ENCODE assay signal across 8 cellular contexts in the genomic region with DNA sequence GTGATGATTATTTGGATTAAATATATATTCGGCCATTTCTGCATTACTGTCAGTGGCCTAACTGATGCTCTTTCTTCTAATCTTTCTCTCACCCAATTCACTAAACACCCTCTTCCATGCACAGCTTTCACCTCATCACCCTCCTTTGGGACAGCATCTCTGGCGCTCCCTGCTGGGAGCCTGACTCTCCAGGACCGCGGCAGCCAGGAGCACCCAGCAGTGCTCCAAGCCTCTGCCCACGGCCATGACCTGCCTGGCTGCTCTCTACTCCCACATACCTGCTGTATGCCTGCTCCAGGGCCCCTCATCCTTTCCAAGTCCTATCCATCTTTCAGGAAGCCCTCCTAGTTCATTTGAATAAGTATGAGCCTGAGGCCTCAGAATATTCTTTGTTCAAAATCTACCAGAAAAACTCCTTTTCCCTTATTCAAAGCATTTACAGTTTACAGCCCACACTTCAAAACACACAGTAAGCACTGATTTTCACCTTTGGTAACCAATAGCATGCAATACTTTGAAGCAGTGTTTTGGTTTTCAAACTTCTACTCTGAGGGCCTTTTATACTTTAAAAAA. TPM values are rescaled to one million over a fixed set of nuclear protein-coding genes. Genes with fewer than 3 reads are reported as not detected.
A peak's percentile ranks its signal among the peaks of the same experiment; 100 is the strongest.
DNase-seq lines count a peak whose midpoint lies in the region; ATAC-seq and TF ChIP-seq lines count a peak whose summit lies in the region.

No MANE protein-coding gene starts in this region.

- WGBS in lower leg skin, 2 donors: 51 to 53% methylated on average over 5 of the region's 5 CpGs

- in situ Hi-C loops in GM13976 (cut with MboI; ENCODE audit: low sequenced_read_pairs, unreplicated experiment): loop anchor here (10.0 kb wide), 1 partner anchor 85 kb away; no protein-coding TSS in a partner anchor

- peak; percentile 24 for TF ChIP-seq CTCF in GM13976 (IDR thresholded peaks at IDR 0.05; ENCODE audit: borderline replicate concordance, control extremely low read depth, extremely low read depth, insufficient read depth, missing control alignments)
- peak; percentile 53 for TF ChIP-seq CTCF in RWPE1 (conservative IDR thresholded peaks at IDR 0.05; ENCODE audit: low read depth)
- no peak for TF ChIP-seq CTCF in lower leg skin (IDR thresholded peaks at IDR 0.05)

- CTCF ChIA-PET in RWPE1 (lab: Yijun Ruan, JAX): interaction anchor here (0.5 to 3.8 kb wide), 6 partner anchors 10 to 701 kb away, joined by 3 to 23 read pairs (median 4); no protein-coding TSS in a partner anchor

- no peak for TF ChIP-seq POLR2A in lower leg skin (IDR thresholded peaks at IDR 0.05)

- intact Hi-C loops in lower leg skin (cut with DNase I; ENCODE audit: low total_unique reads): loop anchor here (10.0 kb wide), 1 partner anchor 705 kb away; no protein-coding TSS in a partner anchor

- POLR2A ChIA-PET in RWPE1 (lab: Yijun Ruan, JAX; ENCODE audit: low non-redundant PET): no interaction called here

- peak; percentile 37 for DNase-seq in AG08395 (ENCODE audit: low spot score)
- DNase-seq in GM13976 (ENCODE audit: low spot score): peak; percentile 60
- DNase-seq in RWPE1 (ENCODE audit: low spot score): peak; percentile 58
- peak; percentile 14 for DNase-seq in glomerular visceral epithelial cell (ENCODE audit: extremely low spot score)
- DNase-seq in lower leg skin (ENCODE audit: low spot score in 2 of 2): no peak

- no peak overlapping the region for H3K4me3 ChIP-seq in lower leg skin (ENCODE audit: low read depth, poor library complexity, severe bottlenecking)

- no peak overlapping the region for H3K27ac ChIP-seq in RWPE1

- ATAC-seq in HG02852 (IDR thresholded peaks at IDR 0.05; ENCODE audit: unreplicated experiment) (no peak), GM18502 (IDR thresholded peaks at IDR 0.05; ENCODE audit: poor library complexity, unreplicated experiment) (no peak), GM19452 (IDR thresholded peaks at IDR 0.05; ENCODE audit: unreplicated experiment) (no peak)

RNA-seq across cellular contexts. Expression of gene CTCFL, which starts 15.2 kb away (rescaled TPM):
- not detected for total RNA-seq in lower leg skin

RNA-seq across cellular contexts. Expression of gene PCK1, which starts 51.2 kb away (rescaled TPM):
- 10 to 100 TPM in 1 of 4 donors, 1 to 10 TPM in 2, under 1 TPM in 1; 0.12 to 11.6 (median 2.1) TPM for total RNA-seq in lower leg skin

Comparison
In these comparisons a context has a peak if more than half of its experiments do, and no peak if none do; other contexts are left out.
1. DNase-seq: peak in AG08395 (single experiment), GM13976 (single experiment), RWPE1 (single experiment) and glomerular visceral epithelial cell (single experiment); none in lower leg skin (0 of 2).
2. CTCF ChIP-seq: peak in GM13976 (single experiment) and RWPE1 (single experiment); none in lower leg skin (0 of 3).